In the genomic region with DNA sequence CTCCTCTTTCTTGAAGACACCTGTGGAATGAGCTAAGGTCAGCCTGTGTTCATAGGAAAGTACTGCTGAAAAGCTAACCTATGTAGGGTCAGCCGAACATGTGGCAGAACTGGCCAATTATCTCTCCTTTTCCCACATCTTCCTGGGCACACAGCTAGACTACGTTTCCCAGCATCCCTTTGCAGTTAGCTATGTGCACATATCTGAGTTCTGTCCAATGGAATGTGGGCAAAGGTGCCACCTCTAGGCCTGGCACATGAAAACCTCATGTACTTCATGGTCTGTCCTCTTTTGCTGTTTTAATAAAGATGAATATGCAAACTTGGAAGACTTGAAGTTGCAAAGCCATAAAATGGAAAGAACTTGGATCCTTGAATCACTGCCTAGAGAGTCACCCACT, we compare ENCODE assay signal across 11 cellular contexts.
A peak's percentile ranks its signal among the peaks of the same experiment; 100 is the strongest.
DNase-seq lines count a peak whose midpoint lies in the region; ATAC-seq, FAIRE-seq and TF ChIP-seq lines count a peak whose summit lies in the region.
"Had no signal": no experiment of that assay in that cellular context is flagged by ENCODE, and none has a peak within 500 bp of the region (broad histone marks: within the 10 kb centered on the region; RNA-seq: fewer than 3 reads in every experiment).

No MANE protein-coding gene starts in this region.

- peak in 3 of 4 donors; percentile 36 to 67 (median 58) for ATAC-seq in pancreas
- ATAC-seq in HG03025 (IDR thresholded peaks at IDR 0.05; ENCODE audit: low FRiP score, unreplicated experiment) = no peak
- no peak for ATAC-seq in CD8-positive, alpha-beta T cell

- no peaks in the 10 kb centered on the region for H3K36me3 ChIP-seq in HUES64 (ENCODE audit: insufficient read depth, low read length)
- H3K36me3 ChIP-seq in pancreas = no peaks in the 10 kb centered on the region
- no peaks in the 10 kb centered on the region for H3K36me3 ChIP-seq in CD8-positive, alpha-beta T cell (ENCODE audit: insufficient read depth, low read length)
- H3K36me3 ChIP-seq: upper lobe of left lung had no signal

- H3K4me1 Mint-ChIP-seq in CD8-positive, alpha-beta T cell (ENCODE audit: low read depth) = peaks cover 5% of the 10 kb centered on the region

- H3K4me3 ChIP-seq in HUES64 (ENCODE audit: low read length) (peak overlapping the region; percentile 15; the same call in 1 of the 2 replicates), pancreas (no peak overlapping the region)
- H3K4me3 ChIP-seq in CD8-positive, alpha-beta T cell (ENCODE audit: low read depth, low read length) = no peak overlapping the region
- H3K4me3 ChIP-seq: upper lobe of left lung had no signal

- peak; percentile 42 for DNase-seq in DMS53 treated with DMSO at 0.1 percent for 48 hours (lab: John Stamatoyannopoulos, UW; ENCODE audit: unreplicated experiment)
- peak; percentile 72 for DNase-seq in glomerular visceral epithelial cell (ENCODE audit: extremely low spot score)
- DNase-seq in pancreas = no peak
- no peak for DNase-seq in medulla oblongata (ENCODE audit: extremely low spot score)
- DNase-seq in CD8-positive, alpha-beta T cell = no peak
- DNase-seq in NCI-H748 treated with DMSO at 0.1 percent for 48 hours (lab: John Stamatoyannopoulos, UW) = no peak
- DNase-seq: activated T-cell treated with anti-CD3 and anti-CD28 coated beads for 4 hours had no signal

- CTCF ChIA-PET in CD8-positive, alpha-beta T cell (lab: Charles Lee) = interaction anchor here (0.7 to 1.8 kb wide), 16 partner anchors 10 to 144 kb away, joined by 3 to 5 read pairs (median 3); no protein-coding TSS in a partner anchor

- H3K27me3 ChIP-seq in HUES64 (ENCODE audit: insufficient read depth, low read length) = no peaks in the 10 kb centered on the region
- H3K27me3 ChIP-seq in pancreas = no peaks in the 10 kb centered on the region
- no peaks in the 10 kb centered on the region for H3K27me3 ChIP-seq in CD8-positive, alpha-beta T cell (ENCODE audit: insufficient read depth, low read length)
- H3K27me3 ChIP-seq: upper lobe of left lung had no signal

- H3K9ac ChIP-seq in HUES64 (ENCODE audit: low read depth, low read length) = no peak overlapping the region

- peaks cover 6% of the 10 kb centered on the region; the same call in 1 of the 2 replicates for H3K4me1 ChIP-seq in HUES64 (ENCODE audit: insufficient read depth, low read length)
- no peaks in the 10 kb centered on the region for H3K4me1 ChIP-seq in pancreas
- no peaks in the 10 kb centered on the region for H3K4me1 ChIP-seq in CD8-positive, alpha-beta T cell (ENCODE audit: insufficient read depth, low read length)

- intact Hi-C loops in pancreas (cut with DNase I) = no loop called here
- intact Hi-C loops in CD8-positive, alpha-beta T cell (cut with DNase I, micrococcal nuclease) = loop anchor here in 1 of 2 experiments (2.0 kb wide), 1 partner anchor 39 kb away; no protein-coding TSS in a partner anchor

- 90% methylated on average over 2 of the region's 2 CpGs for WGBS in HUES64
- WGBS in pancreas, 2 donors = 78 to 87% methylated on average over 2 of the region's 2 CpGs

- no peak overlapping the region for H3K27ac Mint-ChIP-seq in CD8-positive, alpha-beta T cell

- no peak overlapping the region for H3K27ac ChIP-seq in HUES64 (ENCODE audit: low read depth, low read length)
- no peak overlapping the region for H3K27ac ChIP-seq in pancreas
- H3K27ac ChIP-seq in CD8-positive, alpha-beta T cell (ENCODE audit: low read depth, low read length) = no peak overlapping the region
- H3K27ac ChIP-seq: upper lobe of left lung had no signal

- H3K9me3 ChIP-seq in HUES64 (ENCODE audit: insufficient read depth, low read depth, low read length) = no peaks in the 10 kb centered on the region
- no peaks in the 10 kb centered on the region for H3K9me3 ChIP-seq in pancreas
- no peaks in the 10 kb centered on the region for H3K9me3 ChIP-seq in CD8-positive, alpha-beta T cell (ENCODE audit: low read length)
- H3K9me3 ChIP-seq: upper lobe of left lung had no signal

- POLR2A ChIA-PET in CD8-positive, alpha-beta T cell (lab: Charles Lee) = no interaction called here

- no peak for FAIRE-seq in pancreas (lab: Jason Lieb, UNC)
- FAIRE-seq: G401.6 had no signal

- no peaks in the 10 kb centered on the region for H3K36me3 Mint-ChIP-seq in CD8-positive, alpha-beta T cell

- H3K27me3 Mint-ChIP-seq in CD8-positive, alpha-beta T cell (ENCODE audit: low read depth) = no peaks in the 10 kb centered on the region

- no peak overlapping the region for H3K4me3 Mint-ChIP-seq in CD8-positive, alpha-beta T cell

- no peak for TF ChIP-seq CTCF in pancreas (IDR thresholded peaks at IDR 0.05)
- no peak for TF ChIP-seq CTCF in CD8-positive, alpha-beta T cell (IDR thresholded peaks at IDR 0.05)

- no peaks in the 10 kb centered on the region for H3K9me3 Mint-ChIP-seq in CD8-positive, alpha-beta T cell

Comparison
In these comparisons a context has a peak if more than half of its experiments do, and no peak if none do; other contexts are left out.
1. DNase-seq: peak in DMS53 treated with DMSO at 0.1 percent for 48 hours (single experiment) and glomerular visceral epithelial cell (single experiment); none in pancreas (0 of 6), medulla oblongata (single experiment), CD8-positive, alpha-beta T cell (0 of 7) and NCI-H748 treated with DMSO at 0.1 percent for 48 hours (single experiment).
2. ATAC-seq: peak in pancreas (3 of 4); none in HG03025 (single experiment) and CD8-positive, alpha-beta T cell (single experiment).